Comparison of ENCODE assay signal across 16 cellular contexts in the genomic region with DNA sequence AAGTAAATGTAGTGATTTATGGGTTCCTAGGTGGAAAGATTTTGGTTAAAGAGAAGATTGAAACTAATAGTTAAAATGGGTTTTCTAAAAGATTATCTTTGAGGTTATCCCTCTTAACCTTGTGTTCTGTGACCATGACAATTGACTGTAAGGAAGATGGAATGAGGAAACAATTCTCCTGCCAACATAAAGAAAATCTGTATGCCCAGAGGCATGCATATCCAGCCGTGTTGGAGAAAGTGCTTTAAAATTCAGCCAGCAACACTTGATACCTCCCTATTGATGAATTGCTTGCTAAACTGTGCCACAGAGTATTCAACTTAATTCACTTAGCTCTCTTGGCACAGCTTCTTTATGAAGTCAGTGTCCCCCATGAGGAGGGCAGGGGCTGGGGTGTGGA.
"Had no signal": no experiment of that assay in that cellular context is flagged by ENCODE, and none has a peak within 500 bp of the region (broad histone marks: within the 10 kb centered on the region; RNA-seq: fewer than 3 reads in every experiment).

No MANE protein-coding gene starts in this region.

- FAIRE-seq: endometrium, small intestine, urothelium cell line had no signal

- H3K36me3 ChIP-seq: esophagus muscularis mucosa, lower lobe of right lung, right atrium auricular region, thyroid gland had no signal

- ATAC-seq: activated CD8-positive, alpha-beta memory T cell treated with anti-CD3 and anti-CD28 coated beads, Interleukin-2, amount 10 ng/mL, durations not matched to agents 7 days and 5 days; activated T-cell treated with anti-CD3 and anti-CD28 coated beads, Interleukin-2, amount 50 U/mL, for 4 hours; lower lobe of right lung had no signal

- H3K9me3 ChIP-seq: esophagus muscularis mucosa, lower lobe of right lung, right atrium auricular region, thyroid gland had no signal

- H3K4me3 ChIP-seq: esophagus muscularis mucosa, hepatocyte, lower lobe of right lung, right atrium auricular region, thyroid gland had no signal

- H3K4me2 ChIP-seq: hepatocyte had no signal

- DNase-seq: activated CD4-positive, alpha-beta T cell treated with anti-CD3 and anti-CD28 coated beads for 1 hour; activated CD4-positive, alpha-beta T cell treated with anti-CD3 and anti-CD28 coated beads, Interleukin-2, amount 50 U/mL, for 48 hours; activated CD8-positive, alpha-beta memory T cell treated with anti-CD3 and anti-CD28 coated beads, Interleukin-2, amount 10 ng/mL, durations not matched to agents 7 days and 5 days; activated effector memory CD4-positive, alpha-beta T cell treated with anti-CD3 and anti-CD28 coated beads, Interleukin-2, amount 50 U/mL, for 16 hours; activated T-cell treated with anti-CD3 and anti-CD28 coated beads, Interleukin-2, amount 50 U/mL, for 4 hours; kidney glomerular epithelial cell; lower lobe of right lung; naive B cell; small intestine; T-helper 9 cell; thyroid gland had no signal

- H3K27me3 ChIP-seq: esophagus muscularis mucosa, hepatocyte, right atrium auricular region, thyroid gland had no signal

- H2AFZ ChIP-seq: hepatocyte had no signal

- H3K4me1 ChIP-seq: lower lobe of right lung, right atrium auricular region, thyroid gland had no signal

- H3K27ac ChIP-seq: esophagus muscularis mucosa, hepatocyte, lower lobe of right lung, right atrium auricular region, thyroid gland had no signal
